Comparison of ENCODE assay signal across 26 cellular contexts in genomic region chr5:17890501-17890900, GRCh38.
DNase-seq lines count a peak whose midpoint lies in the region; ATAC-seq, FAIRE-seq and TF ChIP-seq lines count a peak whose summit lies in the region.
"Had no signal": no experiment of that assay in that cellular context is flagged by ENCODE, and none has a peak within 500 bp of the region (broad histone marks: within the 10 kb centered on the region; RNA-seq: fewer than 3 reads in every experiment).

No MANE protein-coding gene starts in this region.

- H3K4me2 ChIP-seq in keratinocyte (ENCODE audit: control insufficient read depth, extremely low read depth, insufficient read depth, low read depth, low read length) = no peak overlapping the region

- H3K9me3 ChIP-seq in breast epithelium = no peaks in the 10 kb centered on the region
- no peaks in the 10 kb centered on the region for H3K9me3 ChIP-seq in keratinocyte (ENCODE audit: control insufficient read depth, low read depth, low read length)
- H3K9me3 ChIP-seq in body of pancreas = no peaks in the 10 kb centered on the region
- H3K9me3 ChIP-seq: HAP-1 had no signal

- no peak overlapping the region for H3K4me3 Mint-ChIP-seq in MCF 10A (ENCODE audit: unreplicated experiment)
- H3K4me3 Mint-ChIP-seq: CD14-positive monocyte; CD8-positive, alpha-beta memory T cell; HFFc6 had no signal

- no peak for TF ChIP-seq POLR2A in breast epithelium (IDR thresholded peaks at IDR 0.05)
- no peak for TF ChIP-seq POLR2A in body of pancreas (IDR thresholded peaks at IDR 0.05)

- H2AFZ ChIP-seq in keratinocyte (ENCODE audit: control insufficient read depth, low read length) = no peak overlapping the region
- H2AFZ ChIP-seq: GM23248 had no signal

- dilution Hi-C loops in keratinocyte (cut with MboI; ENCODE audit: extremely low pct_ligation_motif_present, low sequenced_read_pairs) = no loop called here

- CTCF ChIA-PET in MCF 10A (lab: Yijun Ruan, JAX) = interaction anchor here (0.6 kb wide), 2 partner anchors 13 to 397 kb away, joined by 3 read pairs; no protein-coding TSS in a partner anchor

- WGBS in body of pancreas, 2 donors = 58 to 59% methylated on average over 3 of the region's 3 CpGs

- H3K36me3 ChIP-seq in breast epithelium = no peaks in the 10 kb centered on the region
- H3K36me3 ChIP-seq in keratinocyte (ENCODE audit: control insufficient read depth in 2 of 2, extremely low read depth in 1 of 2, insufficient read depth in 2 of 2, low read length in 2 of 2) = no peaks in the 10 kb centered on the region
- no peaks in the 10 kb centered on the region for H3K36me3 ChIP-seq in body of pancreas (replicated peaks in 1 of 2; ENCODE audit: insufficient read depth in 1 of 2, low read depth in 2 of 2)
- H3K36me3 ChIP-seq: HAP-1 had no signal

- H3K9me3 Mint-ChIP-seq in MCF 10A (ENCODE audit: unreplicated experiment) = peaks cover 13% of the 10 kb centered on the region

- H3K27ac Mint-ChIP-seq in MCF 10A (ENCODE audit: low read depth, unreplicated experiment) = no peak overlapping the region
- H3K27ac Mint-ChIP-seq: CD14-positive monocyte; CD8-positive, alpha-beta memory T cell; HFFc6 had no signal

- no peaks in the 10 kb centered on the region for H3K27me3 Mint-ChIP-seq in MCF 10A (ENCODE audit: insufficient read depth, unreplicated experiment)
- H3K27me3 Mint-ChIP-seq: CD8-positive, alpha-beta memory T cell had no signal

- no peak overlapping the region for H3K4me3 ChIP-seq in breast epithelium
- H3K4me3 ChIP-seq in keratinocyte (ENCODE audit: control insufficient read depth in 2 of 3, extremely low read depth in 1 of 3, insufficient read depth in 2 of 3, low read depth in 1 of 3, low read length in 3 of 3) = no peak overlapping the region
- no peak overlapping the region for H3K4me3 ChIP-seq in body of pancreas
- H3K4me3 ChIP-seq: GM23248, HAP-1, K562 had no signal

- no peaks in the 10 kb centered on the region for H3K79me2 ChIP-seq in keratinocyte (ENCODE audit: control insufficient read depth, insufficient read depth, low read length)

- H3K4me1 Mint-ChIP-seq in MCF 10A (ENCODE audit: insufficient read depth, unreplicated experiment) = no peaks in the 10 kb centered on the region
- H3K4me1 Mint-ChIP-seq: CD14-positive monocyte; CD8-positive, alpha-beta memory T cell had no signal

- BruUV-seq in MCF 10A (replicated peaks; lab: Mats Ljungman, UMichigan) = no TSS peak

- H3K27ac ChIP-seq in breast epithelium = no peak overlapping the region
- H3K27ac ChIP-seq in keratinocyte (ENCODE audit: control insufficient read depth, insufficient read depth, low read length) = no peak overlapping the region
- no peak overlapping the region for H3K27ac ChIP-seq in body of pancreas
- H3K27ac ChIP-seq: GM23248, RWPE1 had no signal

- H4K20me1 ChIP-seq in keratinocyte (ENCODE audit: control insufficient read depth, extremely low read depth, insufficient read depth, low read length) = no peaks in the 10 kb centered on the region

- H3K9ac ChIP-seq in keratinocyte (ENCODE audit: control insufficient read depth, extremely low read depth, insufficient read depth, low read length) = no peak overlapping the region
- H3K9ac ChIP-seq: GM23248 had no signal

- ATAC-seq in body of pancreas = no peak
- ATAC-seq: K562 had no signal

- peak; percentile 29 for FAIRE-seq in keratinocyte (lab: Jason Lieb, UNC)
- FAIRE-seq: HTR-8/SVneo, K562 had no signal

- intact Hi-C loops in MCF 10A (cut with micrococcal nuclease) (loop anchor here (10.0 kb wide), 1 partner anchor 676 kb away; the partner anchor contains the start of gene BASP1), breast epithelium (cut with DNase I; ENCODE audit: low total_unique reads) (no loop called here), body of pancreas (cut with DNase I) (no loop called here)

- no peaks in the 10 kb centered on the region for H3K27me3 ChIP-seq in breast epithelium
- no peaks in the 10 kb centered on the region for H3K27me3 ChIP-seq in keratinocyte (ENCODE audit: control insufficient read depth, extremely low read depth, insufficient read depth, low read length)
- no peaks in the 10 kb centered on the region for H3K27me3 ChIP-seq in body of pancreas

- DNase-seq in MCF 10A (ENCODE audit: unreplicated experiment) (peak; percentile 6), breast epithelium (ENCODE audit: low spot score in 2 of 2) (no peak), NCI-H69 (lab: John Stamatoyannopoulos, UW) (peak; percentile 9), keratinocyte (ENCODE audit: low read depth, low spot score) (no peak), EL (no peak), NCI-H2029 treated with DMSO at 0.1 percent for 48 hours (lab: John Stamatoyannopoulos, UW) (no peak), body of pancreas (no peak)
- DNase-seq: Calu3; CD8-positive, alpha-beta memory T cell; GM23248; HFFc6; Kasumi-1; MV-4-11; NCI-H1105; NCI-H1436 treated with DMSO at 0.1 percent for 48 hours; NCI-H187 treated with DMSO at 0.1 percent for 48 hours; NCI-H2107; NCI-H446 treated with DMSO at 0.1 percent for 48 hours; NCI-H526 treated with DMSO at 0.1 percent for 48 hours; NK-92 treated with Interleukin-12 subunit alpha and Interleukin-12 subunit beta, amount 100 ng/mL, for 24 hours; SHP77 had no signal

- POLR2A ChIA-PET in MCF 10A (lab: Yijun Ruan, JAX) = no interaction called here

- no peaks in the 10 kb centered on the region for H3K9me1 ChIP-seq in keratinocyte (ENCODE audit: control insufficient read depth, extremely low read depth, insufficient read depth, low read length)

- TF ChIP-seq CTCF in MCF 10A (IDR thresholded peaks at IDR 0.05; ENCODE audit: unreplicated experiment) (no peak), breast epithelium (IDR thresholded peaks at IDR 0.05) (no peak), keratinocyte (optimal IDR thresholded peaks at IDR 0.05 in 1 of 3, IDR thresholded peaks at IDR 0.05 in 1 of 3, conservative IDR thresholded peaks at IDR 0.05 in 1 of 3; ENCODE audit: extremely low read depth in 1 of 3, insufficient read depth in 2 of 3, low read length in 3 of 3) (no peak), body of pancreas (IDR thresholded peaks at IDR 0.05) (no peak)

- H3K4me1 ChIP-seq in breast epithelium (no peaks in the 10 kb centered on the region), keratinocyte (ENCODE audit: control insufficient read depth, extremely low read depth, insufficient read depth, low read length) (no peaks in the 10 kb centered on the region), body of pancreas (no peaks in the 10 kb centered on the region)
- H3K4me1 ChIP-seq: HAP-1 had no signal

- H3K36me3 Mint-ChIP-seq in MCF 10A (ENCODE audit: insufficient read depth, unreplicated experiment) = no peaks in the 10 kb centered on the region
- H3K36me3 Mint-ChIP-seq: CD14-positive monocyte; CD8-positive, alpha-beta memory T cell had no signal

Comparison
In these comparisons a context has a peak if more than half of its experiments do, and no peak if none do; other contexts are left out.
1. DNase-seq: peak in MCF 10A (single experiment) and NCI-H69 (single experiment); none in breast epithelium (0 of 2), keratinocyte (single experiment), EL (single experiment), NCI-H2029 treated with DMSO at 0.1 percent for 48 hours (single experiment) and body of pancreas (0 of 4).